15 cellular contexts compared by ENCODE assay signal in the genomic region with DNA sequence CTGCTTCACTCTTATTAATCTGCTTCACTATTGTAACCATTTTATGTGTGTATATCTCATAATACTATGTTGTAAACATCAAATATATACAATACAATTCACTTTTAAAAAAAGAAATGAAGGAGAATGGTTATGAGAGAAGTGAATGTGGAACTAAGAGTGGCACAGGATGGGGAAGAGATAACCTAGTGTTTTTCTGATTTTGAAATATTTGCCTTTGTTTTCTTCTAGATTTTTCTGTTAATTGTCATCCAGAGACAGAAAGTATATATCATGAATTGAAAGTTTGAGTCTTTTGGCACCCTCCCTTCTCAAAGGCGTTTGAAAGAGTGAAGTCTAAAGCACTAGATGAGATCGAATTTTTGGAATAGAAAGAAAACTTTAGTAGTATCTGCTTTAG. TPM values are rescaled to one million over a fixed set of nuclear protein-coding genes. Genes with fewer than 3 reads are reported as not detected.
A peak's percentile ranks its signal among the peaks of the same experiment; 100 is the strongest.
DNase-seq lines count a peak whose midpoint lies in the region; ATAC-seq and TF ChIP-seq lines count a peak whose summit lies in the region.
"Had no signal": no experiment of that assay in that cellular context is flagged by ENCODE, and none has a peak within 500 bp of the region (broad histone marks: within the 10 kb centered on the region; RNA-seq: fewer than 3 reads in every experiment).

No MANE protein-coding gene starts in this region.

- peaks cover 83% of the 10 kb centered on the region for H3K79me2 ChIP-seq in OCI-LY3 (ENCODE audit: low read length)

- TF ChIP-seq CTCF in left ventricle myocardium inferior (IDR thresholded peaks at IDR 0.05; ENCODE audit: borderline replicate concordance) (no peak), right atrium auricular region (IDR thresholded peaks at IDR 0.05) (no peak), OCI-LY3 (IDR thresholded peaks at IDR 0.05; ENCODE audit: low read depth, low read length) (no peak), fibroblast of pulmonary artery (IDR thresholded peaks at IDR 0.05; ENCODE audit: low read length, missing control alignments) (no peak)

- DNase-seq in left ventricle myocardium inferior (no peak), right atrium auricular region (ENCODE audit: low spot score) (no peak), fibroblast of pulmonary artery (ENCODE audit: low read depth) (no peak), aorta (no peak)
- DNase-seq in activated CD8-positive, alpha-beta memory T cell treated with anti-CD3 and anti-CD28 coated beads, Interleukin-2, amount 10 ng/mL, durations not matched to agents 7 days and 5 days = no peak
- DNase-seq: effector CD8-positive, alpha-beta T cell; NCI-H226; nucleus accumbens; stimulated activated CD4-positive, alpha-beta T cell treated with anti-CD3 and anti-CD28 coated beads, Interleukin-2, amount 100 ng/mL, for 24 hours had no signal

- peaks cover 53% of the 10 kb centered on the region for H4K20me1 ChIP-seq in OCI-LY3 (ENCODE audit: insufficient read depth, low read length)

- H3K36me3 Mint-ChIP-seq in activated CD8-positive, alpha-beta memory T cell treated with anti-CD3 and anti-CD28 coated beads, Interleukin-2, amount 10 ng/mL, durations not matched to agents 7 days and 5 days = peaks cover 17% of the 10 kb centered on the region

- peak overlapping the region; percentile 13; the same call in 1 of the 2 replicates for H3K4me2 ChIP-seq in OCI-LY3 (ENCODE audit: low read length)

- H3K27ac Mint-ChIP-seq in activated CD8-positive, alpha-beta memory T cell treated with anti-CD3 and anti-CD28 coated beads, Interleukin-2, amount 10 ng/mL, durations not matched to agents 7 days and 5 days = no peak overlapping the region
- H3K27ac Mint-ChIP-seq: stimulated activated effector memory CD8-positive, alpha-beta T cell treated with anti-CD3 and anti-CD28 coated beads, Interleukin-12 subunit alpha, Interleukin-12 subunit beta, amount 100 ng/mL, for 72 hours had no signal

- no peak overlapping the region for H3K4me3 Mint-ChIP-seq in activated CD8-positive, alpha-beta memory T cell treated with anti-CD3 and anti-CD28 coated beads, Interleukin-2, amount 10 ng/mL, durations not matched to agents 7 days and 5 days

- no peaks in the 10 kb centered on the region for H3K27me3 Mint-ChIP-seq in activated CD8-positive, alpha-beta memory T cell treated with anti-CD3 and anti-CD28 coated beads, Interleukin-2, amount 10 ng/mL, durations not matched to agents 7 days and 5 days

- no peak for ATAC-seq in activated CD8-positive, alpha-beta memory T cell treated with anti-CD3 and anti-CD28 coated beads, Interleukin-2, amount 10 ng/mL, durations not matched to agents 7 days and 5 days
- ATAC-seq in HG02798 (IDR thresholded peaks at IDR 0.05; ENCODE audit: poor library complexity, unreplicated experiment) = no peak
- no peak for ATAC-seq in HG03097 (IDR thresholded peaks at IDR 0.05; ENCODE audit: low FRiP score, unreplicated experiment)
- ATAC-seq in aorta (ENCODE audit: low FRiP score) = no peak
- ATAC-seq: left lobe of liver; stimulated activated effector memory CD8-positive, alpha-beta T cell treated with anti-CD3 and anti-CD28 coated beads, Interleukin-12 subunit alpha, Interleukin-12 subunit beta, amount 100 ng/mL, for 72 hours had no signal

- H3K36me3 ChIP-seq in left ventricle myocardium inferior (no peaks in the 10 kb centered on the region), right atrium auricular region (no peaks in the 10 kb centered on the region), OCI-LY3 (replicated peaks; ENCODE audit: low read depth, low read length) (peaks cover 33% of the 10 kb centered on the region), aorta (ENCODE audit: control insufficient read depth in 1 of 2, insufficient read depth in 2 of 2, low read length in 1 of 2) (no peaks in the 10 kb centered on the region)

- H3K9me3 ChIP-seq in left ventricle myocardium inferior (replicated peaks) (no peaks in the 10 kb centered on the region), right atrium auricular region (no peaks in the 10 kb centered on the region), OCI-LY3 (ENCODE audit: insufficient read depth, low read length) (no peaks in the 10 kb centered on the region), aorta (ENCODE audit: control insufficient read depth, low read length) (no peaks in the 10 kb centered on the region)

- H3K9ac ChIP-seq in OCI-LY3 (ENCODE audit: low read length) = no peak overlapping the region

- H3K9me3 Mint-ChIP-seq in activated CD8-positive, alpha-beta memory T cell treated with anti-CD3 and anti-CD28 coated beads, Interleukin-2, amount 10 ng/mL, durations not matched to agents 7 days and 5 days (ENCODE audit: low read depth) = no peaks in the 10 kb centered on the region
- H3K9me3 Mint-ChIP-seq: stimulated activated effector memory CD8-positive, alpha-beta T cell treated with anti-CD3 and anti-CD28 coated beads, Interleukin-12 subunit alpha, Interleukin-12 subunit beta, amount 100 ng/mL, for 72 hours had no signal

- H3K4me3 ChIP-seq in left ventricle myocardium inferior (peak overlapping the region; percentile 93), right atrium auricular region (no peak overlapping the region), OCI-LY3 (ENCODE audit: low read length) (no peak overlapping the region), fibroblast of pulmonary artery (replicated peaks; ENCODE audit: low read depth, low read length) (peak overlapping the region; percentile 26), aorta (ENCODE audit: low read length in 2 of 2) (no peak overlapping the region)

- CTCF ChIA-PET in activated CD8-positive, alpha-beta memory T cell treated with anti-CD3 and anti-CD28 coated beads, Interleukin-2, amount 10 ng/mL, durations not matched to agents 7 days and 5 days (lab: Charles Lee) = interaction anchor here (1.0 kb wide), 1 partner anchor 28 kb away, joined by 3 read pairs; no protein-coding TSS in a partner anchor

- H3K27ac ChIP-seq in left ventricle myocardium inferior (replicated peaks) (no peak overlapping the region), right atrium auricular region (no peak overlapping the region), OCI-LY3 (ENCODE audit: low read length) (no peak overlapping the region), aorta (ENCODE audit: low read depth in 1 of 2, low read length in 2 of 2) (no peak overlapping the region)
- H3K27ac ChIP-seq: RWPE1 had no signal

- no peaks in the 10 kb centered on the region for H3K27me3 ChIP-seq in left ventricle myocardium inferior (ENCODE audit: low read depth)
- H3K27me3 ChIP-seq in right atrium auricular region = no peaks in the 10 kb centered on the region
- no peaks in the 10 kb centered on the region for H3K27me3 ChIP-seq in OCI-LY3 (ENCODE audit: low read depth, low read length)
- H3K27me3 ChIP-seq in aorta (ENCODE audit: control insufficient read depth in 1 of 2, insufficient read depth in 2 of 2, low read length in 1 of 2) = no peaks in the 10 kb centered on the region

- intact Hi-C loops in left ventricle myocardium inferior (cut with micrococcal nuclease) (no loop called here), aorta (cut with DNase I) (loop anchor here (5.0 to 10.0 kb wide), 3 partner anchors 37 to 175 kb away; a partner anchor contains a TSS)

- peaks cover 36% of the 10 kb centered on the region for H3K4me1 Mint-ChIP-seq in activated CD8-positive, alpha-beta memory T cell treated with anti-CD3 and anti-CD28 coated beads, Interleukin-2, amount 10 ng/mL, durations not matched to agents 7 days and 5 days

- no peak overlapping the region for H2AFZ ChIP-seq in OCI-LY3 (ENCODE audit: low read depth, low read length)

- peaks cover 93% of the 10 kb centered on the region for H3K4me1 ChIP-seq in left ventricle myocardium inferior
- H3K4me1 ChIP-seq in right atrium auricular region = peaks cover 0 to 38% of the 10 kb centered on the region in 2 donors
- H3K4me1 ChIP-seq in OCI-LY3 (ENCODE audit: low read length) = peaks cover 30% of the 10 kb centered on the region
- H3K4me1 ChIP-seq in aorta (ENCODE audit: control insufficient read depth in 1 of 2, insufficient read depth in 2 of 2, low read length in 2 of 2) = peaks cover 0 to 1% of the 10 kb centered on the region in 2 donors

- WGBS in aorta, 2 donors = 41 to 45% methylated on average over 2 of the region's 2 CpGs

RNA-seq across cellular contexts. Expression of a gene that starts 2.8 kb away (rescaled TPM):
- 31.5 TPM for total RNA-seq in left ventricle myocardium inferior
- total RNA-seq in right atrium auricular region = 10 to 100 TPM; 32.6 to 37.7 TPM
- 10 to 100 TPM; 13.0 to 21.0 TPM for total RNA-seq in activated CD8-positive, alpha-beta memory T cell treated with anti-CD3 and anti-CD28 coated beads, Interleukin-2, amount 10 ng/mL, durations not matched to agents 7 days and 5 days
- 10 to 100 TPM; 57.8 to 60.3 TPM for total RNA-seq in aorta
- polyA plus RNA-seq in aorta = 10 to 100 TPM; 11.8 to 19.0 TPM

RNA-seq across cellular contexts. Expression of a gene that starts 35.2 kb away (rescaled TPM):
- 3.8 TPM for total RNA-seq in left ventricle myocardium inferior
- 1 to 10 TPM; 3.9 to 4.9 TPM for total RNA-seq in right atrium auricular region
- total RNA-seq in activated CD8-positive, alpha-beta memory T cell treated with anti-CD3 and anti-CD28 coated beads, Interleukin-2, amount 10 ng/mL, durations not matched to agents 7 days and 5 days = 1 to 10 TPM in 1 of 2 experiments, under 1 TPM in 1; 0.26 to 1.3 TPM
- total RNA-seq in aorta = 10 to 100 TPM; 17.4 to 25.3 TPM
- polyA plus RNA-seq in aorta = 10 to 100 TPM; 10.1 to 17.6 TPM

Comparison
In these comparisons a context has a peak if more than half of its experiments do, and no peak if none do; other contexts are left out.
1. H3K4me3 ChIP-seq: peak in left ventricle myocardium inferior (single experiment) and fibroblast of pulmonary artery (single experiment); none in right atrium auricular region (0 of 2), OCI-LY3 (single experiment) and aorta (0 of 2).